Comparison of ENCODE assay signal across 8 cellular contexts in the genomic region with DNA sequence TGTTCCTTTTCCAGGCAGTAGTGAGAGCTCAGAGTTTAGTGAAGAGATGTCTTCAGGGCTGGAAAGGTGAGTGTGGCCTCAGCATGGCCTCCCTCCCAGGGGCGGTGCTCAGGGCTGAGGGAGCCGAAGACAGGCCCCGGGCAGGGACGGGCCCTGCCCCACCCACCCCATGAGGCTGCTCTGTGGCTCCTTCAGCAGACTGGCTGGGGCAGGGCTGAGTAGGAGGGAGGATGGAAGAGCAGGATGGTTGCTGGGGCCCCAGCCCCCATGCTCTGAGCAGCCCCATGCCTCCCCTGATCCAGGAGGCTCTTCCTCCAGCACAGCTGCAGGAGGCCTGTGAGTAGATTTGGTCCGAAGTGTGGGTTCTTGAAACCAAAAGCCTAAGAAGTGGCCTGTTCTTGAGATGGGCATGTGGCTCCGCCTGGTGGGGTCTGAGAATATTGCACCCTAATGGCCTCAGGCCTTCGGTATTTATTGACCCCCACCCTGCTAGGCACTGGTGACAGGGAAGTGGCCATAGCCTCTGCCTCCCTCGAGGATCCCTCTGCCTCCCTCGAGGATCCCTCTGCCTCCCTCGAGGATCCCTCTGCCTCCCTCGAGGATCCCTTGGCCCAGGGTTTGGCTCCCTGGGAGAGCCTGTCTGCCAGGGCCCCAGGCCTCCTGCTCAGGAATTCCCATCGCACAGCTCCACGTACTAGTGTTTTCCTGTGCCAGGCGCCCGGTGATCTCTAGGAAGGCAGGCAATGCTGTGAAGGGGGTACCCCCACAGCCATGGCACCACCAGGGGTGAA.
A peak's percentile ranks its signal among the peaks of the same experiment; 100 is the strongest.
DNase-seq lines count a peak whose midpoint lies in the region; ATAC-seq, FAIRE-seq and TF ChIP-seq lines count a peak whose summit lies in the region.

No MANE protein-coding gene starts in this region.

- H2BK120ac ChIP-seq in H1 (replicated peaks; ENCODE audit: low read depth, low read length) = no peak overlapping the region

- peak; percentile 77 for ATAC-seq in activated CD8-positive, alpha-beta T cell treated with anti-CD3 and anti-CD28 coated beads, Interleukin-2, amount 10 ng/mL, durations not matched to agents 7 days and 5 days
- ATAC-seq in HG03439 (IDR thresholded peaks at IDR 0.05; ENCODE audit: unreplicated experiment) = no peak

- H3K4me3 Mint-ChIP-seq in activated CD8-positive, alpha-beta T cell treated with anti-CD3 and anti-CD28 coated beads, Interleukin-2, amount 10 ng/mL, durations not matched to agents 7 days and 5 days = no peak overlapping the region

- H4K5ac ChIP-seq in H1 (ENCODE audit: insufficient read length, low read depth, low read length) = peak overlapping the region; percentile 15

- DNase-seq in COLO668 (lab: John Stamatoyannopoulos, UW; ENCODE audit: unreplicated experiment) (peak; percentile 63), HEK293T (ENCODE audit: extremely low spot score) (peak; percentile 81), NCI-H774 (lab: John Stamatoyannopoulos, UW) (peak; percentile 73), H1 (ENCODE audit: low read depth in 1 of 2, low spot score in 2 of 2) (peak; percentile 77 to 98), midbrain (lab: John Stamatoyannopoulos, UW) (peak; percentile 79)
- peak; percentile 84 for DNase-seq in activated CD8-positive, alpha-beta T cell treated with anti-CD3 and anti-CD28 coated beads, Interleukin-2, amount 10 ng/mL, durations not matched to agents 7 days and 5 days
- peak; percentile 42 to 53 for DNase-seq in stimulated activated CD8-positive, alpha-beta memory T cell treated with anti-CD3 and anti-CD28 coated beads, Interleukin-15, amount 100 ng/mL, for 4 hours (ENCODE audit: low read depth in 2 of 2)

- H3K4me2 ChIP-seq in H1 (ENCODE audit: insufficient read depth in 1 of 2, low read depth in 2 of 2, low read length in 2 of 2) = no peak overlapping the region

- H3K23ac ChIP-seq in H1 (ENCODE audit: insufficient read length) = no peak overlapping the region

- H2AK5ac ChIP-seq in H1 (ENCODE audit: low read depth, low read length) = no peak overlapping the region

- POLR2A ChIA-PET in HEK293T (lab: Yijun Ruan, JAX) (no interaction called here), H1 (lab: Charles Lee; ENCODE audit: partially characterized antibody) (no interaction called here)
- POLR2A ChIA-PET in activated CD8-positive, alpha-beta T cell treated with anti-CD3 and anti-CD28 coated beads, Interleukin-2, amount 10 ng/mL, durations not matched to agents 7 days and 5 days (lab: Charles Lee) = no interaction called here

- H2BK12ac ChIP-seq in H1 (ENCODE audit: low read depth, low read length) = no peak overlapping the region

- peak overlapping the region; percentile 53; the same call in 1 of the 2 replicates for H4K8ac ChIP-seq in H1 (ENCODE audit: extremely low read depth, insufficient read depth, low read length)

- CTCF ChIA-PET in HEK293T (lab: Yijun Ruan, JAX) (interaction anchor here (1.3 to 1.5 kb wide), 3 partner anchors 16 to 259 kb away, joined by 4 to 8 read pairs (median 5); no protein-coding TSS in a partner anchor), H1 (lab: Charles Lee; ENCODE audit: partially characterized antibody) (interaction anchor here (0.7 to 11.2 kb wide), 45 partner anchors 11 to 301 kb away, joined by 3 to 168 read pairs (median 5); a partner anchor contains a TSS)
- CTCF ChIA-PET in activated CD8-positive, alpha-beta T cell treated with anti-CD3 and anti-CD28 coated beads, Interleukin-2, amount 10 ng/mL, durations not matched to agents 7 days and 5 days (lab: Charles Lee) = interaction anchor here (0.6 to 7.2 kb wide), 18 partner anchors 11 to 396 kb away, joined by 3 to 87 read pairs (median 4); no protein-coding TSS in a partner anchor

- peak; percentile 79 to 94 (median 93) for TF ChIP-seq CTCF in H1 (IDR thresholded peaks at IDR 0.05; ENCODE audit: control extremely low read depth in 1 of 3, insufficient read depth in 1 of 3, low read depth in 1 of 3, low read length in 3 of 3)

- H3K27ac Mint-ChIP-seq in activated CD8-positive, alpha-beta T cell treated with anti-CD3 and anti-CD28 coated beads, Interleukin-2, amount 10 ng/mL, durations not matched to agents 7 days and 5 days = no peak overlapping the region

- no peaks in the 10 kb centered on the region for H3K79me2 ChIP-seq in H1 (ENCODE audit: control insufficient read depth in 1 of 2, insufficient read depth in 2 of 2, low read length in 2 of 2)

- no peak overlapping the region for H2BK15ac ChIP-seq in H1 (ENCODE audit: low read length)

- no peak overlapping the region for H2AFZ ChIP-seq in H1 (ENCODE audit: low read length)

- H3K14ac ChIP-seq in H1 (ENCODE audit: insufficient read length) = no peak overlapping the region

- no peak overlapping the region for H3K4ac ChIP-seq in H1 (replicated peaks; ENCODE audit: insufficient read length, low read depth, low read length)

- peaks cover 7% of the 10 kb centered on the region for H3K4me1 Mint-ChIP-seq in activated CD8-positive, alpha-beta T cell treated with anti-CD3 and anti-CD28 coated beads, Interleukin-2, amount 10 ng/mL, durations not matched to agents 7 days and 5 days (ENCODE audit: low read depth)

- no peak overlapping the region; a peak in 2 of 7 replicates for H3K9ac ChIP-seq in H1 (replicated peaks in 1 of 4; ENCODE audit: extremely low read depth in 1 of 4, low read depth in 3 of 4, low read length in 3 of 4)

- peaks cover 0 to 4% of the 10 kb centered on the region in 2 experiments for H4K20me1 ChIP-seq in H1 (replicated peaks in 1 of 2; ENCODE audit: control insufficient read depth in 1 of 2, insufficient read depth in 2 of 2, low read length in 2 of 2)

- peak overlapping the region; percentile 61; the same call in 1 of the 2 replicates for H2BK20ac ChIP-seq in H1 (ENCODE audit: low read length)

- peaks cover 0 to 4% (median under 1%) of the 10 kb centered on the region in 4 experiments; a peak in 4 of 7 replicates for H3K4me1 ChIP-seq in H1 (replicated peaks in 1 of 4; ENCODE audit: control insufficient read depth in 3 of 4, insufficient read depth in 4 of 4, low read length in 3 of 4)

- no peak for TF ChIP-seq POLR2A in H1 (IDR thresholded peaks at IDR 0.05; ENCODE audit: control extremely low read depth in 1 of 2, low read depth in 2 of 2, low read length in 2 of 2)

- H3K27me3 Mint-ChIP-seq in activated CD8-positive, alpha-beta T cell treated with anti-CD3 and anti-CD28 coated beads, Interleukin-2, amount 10 ng/mL, durations not matched to agents 7 days and 5 days (ENCODE audit: low read depth) = peaks cover 2% of the 10 kb centered on the region

- FAIRE-seq in H1 (lab: Jason Lieb, UNC) = peak; percentile 81

- peak overlapping the region; percentile 83 for H3K18ac ChIP-seq in H1 (ENCODE audit: extremely low read depth, low read length)

- no peak overlapping the region for H3K4me3 ChIP-seq in H1 (ENCODE audit: extremely low read depth in 1 of 4, insufficient read depth in 2 of 4, low read depth in 3 of 4, low read length in 4 of 4)

- H2BK5ac ChIP-seq in H1 (ENCODE audit: low read depth, low read length) = peak overlapping the region; percentile 13; the same call in 1 of the 2 replicates

- H3K79me1 ChIP-seq in H1 (ENCODE audit: low read depth, low read length) = no peaks in the 10 kb centered on the region

- no peak overlapping the region for H3K56ac ChIP-seq in H1 (replicated peaks; ENCODE audit: insufficient read length, low read depth, low read length)

- H3K36me3 ChIP-seq in H1 (ENCODE audit: control insufficient read depth in 2 of 4, insufficient read depth in 4 of 4, low read length in 3 of 4) = no peaks in the 10 kb centered on the region

- peak overlapping the region; percentile 38 for H4K91ac ChIP-seq in H1 (replicated peaks; ENCODE audit: insufficient read length, low read length)

- no peaks in the 10 kb centered on the region for H3K27me3 ChIP-seq in H1 (replicated peaks in 1 of 4; ENCODE audit: control insufficient read depth in 3 of 4, extremely low read depth in 1 of 4, insufficient read depth in 3 of 4, low read length in 3 of 4)

- no peaks in the 10 kb centered on the region for H3K9me3 ChIP-seq in H1 (ENCODE audit: insufficient read depth in 2 of 2, low read depth in 1 of 2, low read length in 1 of 2)

- TF ChIP-seq EP300 in H1 (IDR thresholded peaks at IDR 0.05; ENCODE audit: borderline replicate concordance in 1 of 2, low read depth in 2 of 2, low read length in 2 of 2) = no peak

- H3K9me3 Mint-ChIP-seq in activated CD8-positive, alpha-beta T cell treated with anti-CD3 and anti-CD28 coated beads, Interleukin-2, amount 10 ng/mL, durations not matched to agents 7 days and 5 days (ENCODE audit: insufficient read depth) = no peaks in the 10 kb centered on the region

- 59% methylated on average over 15 of the region's 15 CpGs; no CpG with 5 or more reads in 1 of the 2 experiments for WGBS in H1 (ENCODE audit: extremely low coverage in 1 of 2, insufficient coverage in 1 of 2, insufficient read length in 1 of 2, insufficient replicate concordance in 2 of 2, low coverage in 1 of 2, low lambda C conversion rate in 2 of 2, missing lambda C conversion rate in 1 of 2), 2 experiments

- no peaks in the 10 kb centered on the region for H3K36me3 Mint-ChIP-seq in activated CD8-positive, alpha-beta T cell treated with anti-CD3 and anti-CD28 coated beads, Interleukin-2, amount 10 ng/mL, durations not matched to agents 7 days and 5 days (ENCODE audit: low read depth)

- H3K23me2 ChIP-seq in H1 (ENCODE audit: low read depth, low read length) = no peaks in the 10 kb centered on the region

- TF ChIP-seq RAD21 in H1 (IDR thresholded peaks at IDR 0.05 in 1 of 2, conservative IDR thresholded peaks at IDR 0.05 in 1 of 2; ENCODE audit: low read depth in 2 of 2, low read length in 2 of 2) = peak; percentile 97 to 99

- H3K27ac ChIP-seq in H1 (ENCODE audit: low read depth, low read length) = no peak overlapping the region

TF ChIP-seq in HEK293T, 16 proteins besides CTCF, POLR2A, EP300 and RAD21 (continues in another document):
- no peak for TF ChIP-seq SP1 (IDR thresholded peaks at IDR 0.05)

TF ChIP-seq in H1, 55 proteins besides CTCF, POLR2A, EP300 and RAD21 (continues in another document):
- TF ChIP-seq CEBPB (IDR thresholded peaks at IDR 0.05; ENCODE audit: low read depth, low read length) (no peak), KDM1A (IDR thresholded peaks at IDR 0.05; ENCODE audit: borderline replicate concordance, low read length) (no peak), SIN3A (conservative IDR thresholded peaks at IDR 0.05 in 1 of 2, IDR thresholded peaks at IDR 0.05 in 1 of 2; ENCODE audit: low read depth in 1 of 2, low read length in 2 of 2) (0 out of 4 replicates have a peak, but pooled peaks of 1 of the 2 experiments have one; percentile 39), EGR1 (IDR thresholded peaks at IDR 0.05; ENCODE audit: borderline replicate concordance, low read depth, low read length) (no peak), SP1 (IDR thresholded peaks at IDR 0.05; ENCODE audit: low read depth, low read length) (no peak), TAF7 (optimal IDR thresholded peaks at IDR 0.05; ENCODE audit: borderline replicate concordance, low read depth, low read length) (no peak), YY1 (IDR thresholded peaks at IDR 0.05; ENCODE audit: low read depth, low read length) (0 out of 2 replicates have a peak, but pooled peaks have one; percentile 6), CBX8 (IDR thresholded peaks at IDR 0.05; ENCODE audit: borderline replicate concordance, low read depth, low read length) (no peak), FOSL1 (IDR thresholded peaks at IDR 0.05; ENCODE audit: insufficient read depth, low read depth, low read length) (no peak), SIRT6 (IDR thresholded peaks at IDR 0.05; ENCODE audit: low read length) (no peak)
